12 cellular contexts compared by ENCODE assay signal in genomic region chr3:100033184-100033583, GRCh38.
DNase-seq lines count a peak whose midpoint lies in the region; ATAC-seq and TF ChIP-seq lines count a peak whose summit lies in the region.
"Had no signal": no experiment of that assay in that cellular context is flagged by ENCODE, and none has a peak within 500 bp of the region (broad histone marks: within the 10 kb centered on the region; RNA-seq: fewer than 3 reads in every experiment).

No MANE protein-coding gene starts in this region.

- peaks cover 33% of the 10 kb centered on the region for H3K4me1 ChIP-seq in PC-3 (ENCODE audit: insufficient read depth, low read length)
- H3K4me1 ChIP-seq in esophagus muscularis mucosa: peaks cover 10 to 39% (median 30%) of the 10 kb centered on the region in 4 donors
- H3K4me1 ChIP-seq in ovary (ENCODE audit: insufficient read depth): peaks cover 8% of the 10 kb centered on the region

- H2AFZ ChIP-seq in PC-3 (ENCODE audit: low read length): no peak overlapping the region

- H3K36me3 ChIP-seq in PC-3 (ENCODE audit: low read depth, low read length) (no peaks in the 10 kb centered on the region), esophagus muscularis mucosa (no peaks in the 10 kb centered on the region), ovary (no peaks in the 10 kb centered on the region)

- no peaks in the 10 kb centered on the region for H3K27me3 ChIP-seq in PC-3 (ENCODE audit: low read length)
- no peaks in the 10 kb centered on the region for H3K27me3 ChIP-seq in esophagus muscularis mucosa
- no peaks in the 10 kb centered on the region for H3K27me3 ChIP-seq in ovary

- no peaks in the 10 kb centered on the region for H3K9me3 ChIP-seq in PC-3 (ENCODE audit: low read length)
- no peaks in the 10 kb centered on the region for H3K9me3 ChIP-seq in esophagus muscularis mucosa
- H3K9me3 ChIP-seq in ovary: no peaks in the 10 kb centered on the region

- H3K79me2 ChIP-seq in PC-3 (ENCODE audit: low read length): no peaks in the 10 kb centered on the region

- POLR2A ChIA-PET in PC-3 (lab: Charles Lee; ENCODE audit: unreplicated experiment): interaction anchor here (1.1 kb wide), 1 partner anchor 9 kb away, joined by 6 read pairs; no protein-coding TSS in a partner anchor

- H3K9ac ChIP-seq in PC-3 (ENCODE audit: low read length): no peak overlapping the region

- DNase-seq in EH (ENCODE audit: low read depth): peak; percentile 66
- DNase-seq in PC-3: peak; percentile 25
- DNase-seq in esophagus muscularis mucosa (ENCODE audit: extremely low spot score): no peak
- DNase-seq in ovary: peak; percentile 37 to 77 (median 76)
- no peak for DNase-seq in amygdala (lab: John Stamatoyannopoulos, UW)
- DNase-seq: activated CD4-positive, alpha-beta T cell treated with anti-CD3 and anti-CD28 coated beads, Interleukin-2, amount 50 U/mL, for 48 hours; activated naive CD4-positive, alpha-beta T cell treated with anti-CD3 and anti-CD28 coated beads, Interleukin-2, amount 10 ng/mL, durations not matched to agents 7 days and 5 days; NCI-H1436; T-helper 17 cell had no signal

- CTCF ChIA-PET in PC-3 (lab: Charles Lee): interaction anchor here (0.6 kb wide), 1 partner anchor 10 kb away, joined by 3 read pairs; no protein-coding TSS in a partner anchor

- WGBS in esophagus muscularis mucosa: 33% methylated on average over 1 of the region's 1 CpG
- WGBS in ovary, 3 donors: 0 to 19% (median 9%) methylated on average over 1 of the region's 1 CpG

- H3K4me3 ChIP-seq in PC-3 (ENCODE audit: low read length) (no peak overlapping the region), esophagus muscularis mucosa (no peak overlapping the region), ovary (no peak overlapping the region)

- no peak for TF ChIP-seq CTCF in PC-3 (conservative IDR thresholded peaks at IDR 0.05; ENCODE audit: low read depth, low read length)
- no peak for TF ChIP-seq CTCF in esophagus muscularis mucosa (IDR thresholded peaks at IDR 0.05)
- TF ChIP-seq CTCF in ovary (IDR thresholded peaks at IDR 0.05): no peak

- H4K20me1 ChIP-seq in PC-3 (ENCODE audit: low read length): no peaks in the 10 kb centered on the region

- ATAC-seq in PC-3: peak; percentile 78
- no peak for ATAC-seq in HG02938 (IDR thresholded peaks at IDR 0.05; ENCODE audit: unreplicated experiment)
- ATAC-seq in GM19455 (IDR thresholded peaks at IDR 0.05; ENCODE audit: unreplicated experiment): no peak
- ATAC-seq in GM18873 (IDR thresholded peaks at IDR 0.05; ENCODE audit: low FRiP score, unreplicated experiment): no peak
- ATAC-seq: T-helper 17 cell had no signal

- BruUV-seq in PC-3 (replicated peaks; lab: Mats Ljungman, UMichigan): no TSS peak

- TF ChIP-seq POLR2A in esophagus muscularis mucosa (IDR thresholded peaks at IDR 0.05; ENCODE audit: low read depth) (no peak), ovary (IDR thresholded peaks at IDR 0.05) (no peak)

- intact Hi-C loops in PC-3 (cut with micrococcal nuclease): no loop called here
- intact Hi-C loops in esophagus muscularis mucosa (cut with DNase I): no loop called here
- intact Hi-C loops in ovary (cut with DNase I): no loop called here

- TF ChIP-seq EP300 in esophagus muscularis mucosa (IDR thresholded peaks at IDR 0.05): no peak
- no peak for TF ChIP-seq EP300 in ovary (IDR thresholded peaks at IDR 0.05)

- H3K27ac ChIP-seq in PC-3 (ENCODE audit: low read length): no peak overlapping the region
- H3K27ac ChIP-seq in esophagus muscularis mucosa (replicated peaks in 1 of 4): peak overlapping the region; percentile 10 to 63 (median 28)
- peak overlapping the region in 1 of 2 donors; percentile 16 for H3K27ac ChIP-seq in ovary

- no peak overlapping the region for H3K4me2 ChIP-seq in PC-3 (ENCODE audit: low read length)

- H3K9me2 ChIP-seq in PC-3 (replicated peaks; ENCODE audit: low read length): no peaks in the 10 kb centered on the region

- no peaks in the 10 kb centered on the region for H3F3A ChIP-seq in PC-3 (ENCODE audit: low read length, unreplicated experiment)

Comparison
In these comparisons a context has a peak if more than half of its experiments do, and no peak if none do; other contexts are left out.
1. DNase-seq: peak in EH (single experiment), PC-3 (single experiment) and ovary (5 of 5); none in esophagus muscularis mucosa (single experiment) and amygdala (0 of 56).